Comparison of ENCODE assay signal across 3 cellular contexts in the genomic region with DNA sequence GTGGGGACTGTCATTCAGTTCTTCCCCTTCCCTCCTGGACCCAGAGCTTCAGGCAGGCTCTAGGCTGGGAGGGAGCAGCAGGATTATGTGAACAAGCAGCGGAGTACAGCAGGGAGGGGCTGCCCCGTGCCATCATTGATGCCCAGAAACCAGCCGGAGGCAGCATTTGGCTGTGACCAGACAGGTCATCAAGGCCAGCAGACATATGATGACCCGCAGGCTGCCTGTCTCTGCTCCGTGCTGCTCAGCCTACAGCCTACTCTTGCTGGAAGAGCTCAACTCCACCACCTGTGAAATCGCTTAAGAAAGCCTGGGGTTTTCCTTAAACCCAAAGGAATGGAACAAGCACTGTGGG.
A peak's percentile ranks its signal among the peaks of the same experiment; 100 is the strongest.
DNase-seq lines count a peak whose midpoint lies in the region.
"Had no signal": no experiment of that assay in that cellular context is flagged by ENCODE, and none has a peak within 500 bp of the region (broad histone marks: within the 10 kb centered on the region; RNA-seq: fewer than 3 reads in every experiment).

No MANE protein-coding gene starts in this region.

- no peak for DNase-seq in activated naive CD4-positive, alpha-beta T cell treated with anti-CD3 and anti-CD28 coated beads, Interleukin-2, amount 50 U/mL, for 16 hours
- DNase-seq: activated effector memory CD4-positive, alpha-beta T cell treated with Interleukin-2 at 50 U/mL for 16 hours had no signal

- no peak overlapping the region for H3K27ac Mint-ChIP-seq in activated naive CD4-positive, alpha-beta T cell treated with anti-CD3 and anti-CD28 coated beads, Interleukin-2, amount 50 U/mL, for 24 hours

- H3K36me3 Mint-ChIP-seq in activated naive CD4-positive, alpha-beta T cell treated with anti-CD3 and anti-CD28 coated beads, Interleukin-2, amount 50 U/mL, for 24 hours: peaks cover 12% of the 10 kb centered on the region

- no peaks in the 10 kb centered on the region for H3K9me3 Mint-ChIP-seq in activated naive CD4-positive, alpha-beta T cell treated with anti-CD3 and anti-CD28 coated beads, Interleukin-2, amount 50 U/mL, for 24 hours

- H3K27me3 Mint-ChIP-seq in activated naive CD4-positive, alpha-beta T cell treated with anti-CD3 and anti-CD28 coated beads, Interleukin-2, amount 50 U/mL, for 24 hours: no peaks in the 10 kb centered on the region

- H3K4me3 Mint-ChIP-seq in activated naive CD4-positive, alpha-beta T cell treated with anti-CD3 and anti-CD28 coated beads, Interleukin-2, amount 50 U/mL, for 24 hours: peak overlapping the region; percentile 19

- peaks cover 52% of the 10 kb centered on the region for H3K4me1 Mint-ChIP-seq in activated naive CD4-positive, alpha-beta T cell treated with anti-CD3 and anti-CD28 coated beads, Interleukin-2, amount 50 U/mL, for 24 hours
